ENCODE assay signal across 8 cellular contexts in the genomic region with DNA sequence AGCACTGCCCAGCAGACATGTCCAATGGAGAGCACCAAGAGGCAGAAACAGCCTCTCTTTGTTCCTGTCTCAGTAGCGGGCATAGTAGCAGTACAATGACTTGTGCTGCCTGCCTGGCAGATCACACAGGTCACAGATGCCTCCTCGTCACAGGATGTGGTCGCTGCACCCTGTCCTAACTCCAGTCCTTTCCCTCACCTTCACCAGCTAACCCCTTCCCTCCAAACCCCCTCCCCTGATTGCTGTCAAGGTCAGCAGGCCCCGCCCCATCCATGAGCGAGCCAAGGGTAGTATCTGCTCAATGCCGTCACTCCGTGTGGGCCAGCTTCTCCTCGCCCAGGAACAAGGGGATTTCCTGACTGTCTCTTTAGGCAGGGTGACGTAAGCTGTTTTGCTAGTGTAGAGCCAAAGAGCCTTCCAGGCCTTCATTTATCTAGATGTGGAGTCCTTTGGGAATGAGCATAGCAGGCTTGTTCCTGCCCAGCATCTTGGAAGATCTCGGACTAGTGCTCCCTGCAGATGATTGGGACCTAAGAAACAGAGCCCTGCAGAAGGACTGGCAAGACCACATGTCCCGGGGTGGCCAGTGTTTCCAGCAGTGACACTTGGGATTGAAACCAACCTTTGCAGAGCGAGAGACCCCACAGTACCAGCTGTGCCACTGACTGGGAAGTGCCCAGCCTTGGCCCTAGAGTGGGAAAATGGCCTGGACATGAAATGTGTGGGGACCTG.
DNase-seq lines count a peak whose midpoint lies in the region; ATAC-seq and TF ChIP-seq lines count a peak whose summit lies in the region.

No MANE protein-coding gene starts in this region.

- no peak overlapping the region for H3K4me3 Mint-ChIP-seq in Calu3 (ENCODE audit: low read depth, unreplicated experiment)

- TF ChIP-seq POLR2A in NB4 (IDR thresholded peaks at IDR 0.05; ENCODE audit: extremely low read depth, insufficient read length): no peak

- no peak for ATAC-seq in HG03280 (IDR thresholded peaks at IDR 0.05; ENCODE audit: unreplicated experiment)

- no peak overlapping the region for H3K27ac Mint-ChIP-seq in Calu3 (ENCODE audit: unreplicated experiment)

- H3K4me3 ChIP-seq in NB4 (ENCODE audit: low read depth, low read length) (peak overlapping the region; percentile 3), fibroblast of mammary gland (ENCODE audit: control insufficient read depth, low read depth, low read length) (no peak overlapping the region), skeletal muscle cell (ENCODE audit: low read depth, low read length) (no peak overlapping the region)

- no TSS peak for BruUV-seq in Calu3 (replicated peaks; lab: Mats Ljungman, UMichigan)

- peaks cover 38% of the 10 kb centered on the region for H3K4me1 Mint-ChIP-seq in Calu3 (ENCODE audit: low read depth, unreplicated experiment)

- intact Hi-C loops in Calu3 (cut with micrococcal nuclease; ENCODE audit: unreplicated experiment): no loop called here

- H3K9me3 Mint-ChIP-seq in Calu3 (ENCODE audit: low read depth, unreplicated experiment): no peaks in the 10 kb centered on the region

- H3K36me3 Mint-ChIP-seq in Calu3 (ENCODE audit: insufficient read depth, unreplicated experiment): peaks cover 4% of the 10 kb centered on the region

- H3K27me3 Mint-ChIP-seq in Calu3 (ENCODE audit: unreplicated experiment): peaks cover 86% of the 10 kb centered on the region

- DNase-seq in Calu3: peak; percentile 9
- peak; percentile 86 for DNase-seq in NB4 (ENCODE audit: low read depth)
- DNase-seq in activated T-cell treated with anti-CD3 and anti-CD28 coated beads for 4 hours: peak; percentile 49
- DNase-seq in fibroblast of mammary gland (ENCODE audit: low read depth): peak; percentile 88
- DNase-seq in skeletal muscle cell (ENCODE audit: low read depth): peak; percentile 46
- DNase-seq in NCI-H774 (lab: John Stamatoyannopoulos, UW): no peak
- no peak for DNase-seq in 8988T

- CTCF ChIA-PET in Calu3 (lab: Charles Lee): interaction anchor here (0.6 kb wide), 1 partner anchor 76 kb away, joined by 3 read pairs; a partner anchor contains a TSS

- TF ChIP-seq CTCF in Calu3 (IDR thresholded peaks at IDR 0.05; ENCODE audit: unreplicated experiment) (no peak), NB4 (IDR thresholded peaks at IDR 0.05; ENCODE audit: low read depth, low read length) (no peak), fibroblast of mammary gland (conservative IDR thresholded peaks at IDR 0.05; ENCODE audit: control insufficient read depth, insufficient read depth, low read depth, low read length) (no peak)

Comparison
In these comparisons a context has a peak if more than half of its experiments do, and no peak if none do; other contexts are left out.
1. DNase-seq: peak in Calu3 (single experiment), NB4 (single experiment), activated T-cell treated with anti-CD3 and anti-CD28 coated beads for 4 hours (single experiment), fibroblast of mammary gland (single experiment) and skeletal muscle cell (single experiment); none in NCI-H774 (single experiment) and 8988T (single experiment).